ENCODE assay signal across 9 cellular contexts in the genomic region with DNA sequence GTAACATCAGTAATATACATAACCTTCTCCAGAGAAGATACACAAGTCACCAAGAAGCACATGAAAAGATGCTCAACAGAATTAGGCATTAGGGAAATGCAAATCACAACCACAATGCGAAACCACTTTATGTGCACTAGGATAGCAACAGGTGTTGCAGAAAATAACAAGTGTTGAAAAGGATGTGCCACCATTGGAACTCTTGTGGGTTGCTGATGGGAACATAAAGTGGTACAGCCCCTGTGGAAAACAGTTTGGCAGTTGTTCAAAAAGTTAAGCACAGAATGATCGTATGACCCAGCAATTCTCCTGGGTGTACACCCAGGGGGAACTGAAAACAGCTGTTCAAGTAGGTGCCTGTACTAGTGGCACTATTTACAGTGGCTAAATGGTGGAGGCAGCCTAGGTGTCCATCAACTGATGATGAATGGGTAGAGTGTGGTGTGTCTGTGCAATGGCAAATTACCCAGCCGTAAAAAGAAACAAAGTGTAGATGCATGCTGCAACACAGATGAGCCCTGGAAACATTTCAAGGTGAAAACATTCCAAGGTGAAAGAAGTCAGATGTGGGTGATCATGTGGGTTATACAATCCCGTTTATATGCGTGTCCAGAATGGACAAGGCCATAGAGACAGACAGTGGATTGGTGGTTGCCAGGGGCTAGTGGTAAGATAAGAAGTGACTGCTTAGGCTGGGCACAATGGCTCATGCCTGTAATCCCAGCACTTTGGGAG. TPM values are rescaled to one million over a fixed set of nuclear protein-coding genes. Genes with fewer than 3 reads are reported as not detected.
DNase-seq lines count a peak whose midpoint lies in the region; ATAC-seq lines count a peak whose summit lies in the region.
"Had no signal": no experiment of that assay in that cellular context is flagged by ENCODE, and none has a peak within 500 bp of the region (broad histone marks: within the 10 kb centered on the region; RNA-seq: fewer than 3 reads in every experiment).

No MANE protein-coding gene starts in this region.

- peak; percentile 53 for DNase-seq in activated CD8-positive, alpha-beta memory T cell treated with anti-CD3 and anti-CD28 coated beads for 24 hours
- no peak for DNase-seq in activated CD8-positive, alpha-beta memory T cell treated with anti-CD3 and anti-CD28 coated beads, Interleukin-2, amount 50 U/mL, for 4 hours
- peak; percentile 31 for DNase-seq in activated CD8-positive, alpha-beta memory T cell treated with anti-CD3 and anti-CD28 coated beads, Interleukin-2, amount 10 ng/mL, durations not matched to agents 7 days and 5 days
- DNase-seq in kidney tubule cell (ENCODE audit: low spot score) (no peak), sciatic nerve (ENCODE audit: low spot score) (no peak), EL (no peak)

- peak; percentile 94 for ATAC-seq in HG03025 (IDR thresholded peaks at IDR 0.05; ENCODE audit: low FRiP score, unreplicated experiment)
- no peak for ATAC-seq in activated CD8-positive, alpha-beta memory T cell treated with anti-CD3 and anti-CD28 coated beads, Interleukin-2, amount 10 ng/mL, durations not matched to agents 7 days and 5 days
- ATAC-seq in sciatic nerve, result no peak

- intact Hi-C loops in sciatic nerve (cut with DNase I), result no loop called here

- H3K27me3 ChIP-seq in stomach smooth muscle (ENCODE audit: control insufficient read depth in 1 of 2, insufficient read depth in 2 of 2, low read length in 2 of 2), result no peaks in the 10 kb centered on the region

- no peaks in the 10 kb centered on the region for H3K27me3 Mint-ChIP-seq in activated CD8-positive, alpha-beta memory T cell treated with anti-CD3 and anti-CD28 coated beads, Interleukin-2, amount 10 ng/mL, durations not matched to agents 7 days and 5 days
- H3K27me3 Mint-ChIP-seq: dendritic cell treated with granulocyte-macrophage colony-stimulating factor and Interleukin-4, amounts not matched to agents 40 ng/mL and 50 ng/mL, for 4 days had no signal

- no peaks in the 10 kb centered on the region for H3K9me3 ChIP-seq in stomach smooth muscle (ENCODE audit: control insufficient read depth in 2 of 2, low read length in 2 of 2)

- no peak overlapping the region for H3K4me3 Mint-ChIP-seq in activated CD8-positive, alpha-beta memory T cell treated with anti-CD3 and anti-CD28 coated beads, Interleukin-2, amount 10 ng/mL, durations not matched to agents 7 days and 5 days
- H3K4me3 Mint-ChIP-seq: dendritic cell treated with granulocyte-macrophage colony-stimulating factor and Interleukin-4, amounts not matched to agents 40 ng/mL and 50 ng/mL, for 4 days had no signal

- H3K9ac ChIP-seq in stomach smooth muscle (ENCODE audit: low read length in 2 of 2), result no peak overlapping the region

- peaks cover 18% of the 10 kb centered on the region for H3K4me1 Mint-ChIP-seq in activated CD8-positive, alpha-beta memory T cell treated with anti-CD3 and anti-CD28 coated beads, Interleukin-2, amount 10 ng/mL, durations not matched to agents 7 days and 5 days

- peak overlapping the region; percentile 3 for H3K27ac ChIP-seq in stomach smooth muscle (ENCODE audit: low read length)

- peak overlapping the region; percentile 35 for H3K27ac Mint-ChIP-seq in activated CD8-positive, alpha-beta memory T cell treated with anti-CD3 and anti-CD28 coated beads, Interleukin-2, amount 10 ng/mL, durations not matched to agents 7 days and 5 days
- H3K27ac Mint-ChIP-seq: dendritic cell treated with granulocyte-macrophage colony-stimulating factor and Interleukin-4, amounts not matched to agents 40 ng/mL and 50 ng/mL, for 4 days had no signal

- H3K4me3 ChIP-seq in stomach smooth muscle (ENCODE audit: low read length in 2 of 2), result no peak overlapping the region

- H3K9me3 Mint-ChIP-seq in activated CD8-positive, alpha-beta memory T cell treated with anti-CD3 and anti-CD28 coated beads, Interleukin-2, amount 10 ng/mL, durations not matched to agents 7 days and 5 days (ENCODE audit: low read depth), result peaks cover 6% of the 10 kb centered on the region
- H3K9me3 Mint-ChIP-seq: dendritic cell treated with granulocyte-macrophage colony-stimulating factor and Interleukin-4, amounts not matched to agents 40 ng/mL and 50 ng/mL, for 4 days had no signal

- H3K36me3 ChIP-seq in stomach smooth muscle (ENCODE audit: control insufficient read depth in 2 of 2, insufficient read depth in 2 of 2, low read length in 2 of 2), result peaks cover 32 to 37% of the 10 kb centered on the region in 2 donors

- CTCF ChIA-PET in activated CD8-positive, alpha-beta memory T cell treated with anti-CD3 and anti-CD28 coated beads, Interleukin-2, amount 10 ng/mL, durations not matched to agents 7 days and 5 days (lab: Charles Lee), result interaction anchor here (1.5 kb wide), 1 partner anchor 32 kb away, joined by 3 read pairs; no protein-coding TSS in a partner anchor

- no peaks in the 10 kb centered on the region for H3K4me1 ChIP-seq in stomach smooth muscle (ENCODE audit: control insufficient read depth, insufficient read depth, low read length)

- H3K36me3 Mint-ChIP-seq in activated CD8-positive, alpha-beta memory T cell treated with anti-CD3 and anti-CD28 coated beads, Interleukin-2, amount 10 ng/mL, durations not matched to agents 7 days and 5 days, result peaks cover 62% of the 10 kb centered on the region

RNA-seq across cellular contexts. Expression of gene CCDC69, which starts 27.2 kb away (rescaled TPM):
- 10 to 100 TPM; 73.1 to 89.1 TPM for total RNA-seq in activated CD8-positive, alpha-beta memory T cell treated with anti-CD3 and anti-CD28 coated beads, Interleukin-2, amount 10 ng/mL, durations not matched to agents 7 days and 5 days
- total RNA-seq in sciatic nerve, result 45.8 TPM

RNA-seq across cellular contexts. Expression of gene ANXA6, which starts 39.1 kb away (rescaled TPM):
- total RNA-seq in activated CD8-positive, alpha-beta memory T cell treated with anti-CD3 and anti-CD28 coated beads, Interleukin-2, amount 10 ng/mL, durations not matched to agents 7 days and 5 days, result 100 to 1,000 TPM; 623 to 640 TPM
- total RNA-seq in sciatic nerve, result 211 TPM

RNA-seq across cellular contexts. Expression of gene GM2A, which starts 56.3 kb away (rescaled TPM):
- total RNA-seq in activated CD8-positive, alpha-beta memory T cell treated with anti-CD3 and anti-CD28 coated beads, Interleukin-2, amount 10 ng/mL, durations not matched to agents 7 days and 5 days, result 10 to 100 TPM; 13.4 to 18.7 TPM
- total RNA-seq in sciatic nerve, result 41.9 TPM

Comparison
In these comparisons a context has a peak if more than half of its experiments do, and no peak if none do; other contexts are left out.
1. DNase-seq: peak in activated CD8-positive, alpha-beta memory T cell treated with anti-CD3 and anti-CD28 coated beads for 24 hours (single experiment) and activated CD8-positive, alpha-beta memory T cell treated with anti-CD3 and anti-CD28 coated beads, Interleukin-2, amount 10 ng/mL, durations not matched to agents 7 days and 5 days (single experiment); none in activated CD8-positive, alpha-beta memory T cell treated with anti-CD3 and anti-CD28 coated beads, Interleukin-2, amount 50 U/mL, for 4 hours (single experiment), kidney tubule cell (single experiment), sciatic nerve (single experiment) and EL (single experiment).